Comparison of ENCODE assay signal across 26 cellular contexts in the genomic region with DNA sequence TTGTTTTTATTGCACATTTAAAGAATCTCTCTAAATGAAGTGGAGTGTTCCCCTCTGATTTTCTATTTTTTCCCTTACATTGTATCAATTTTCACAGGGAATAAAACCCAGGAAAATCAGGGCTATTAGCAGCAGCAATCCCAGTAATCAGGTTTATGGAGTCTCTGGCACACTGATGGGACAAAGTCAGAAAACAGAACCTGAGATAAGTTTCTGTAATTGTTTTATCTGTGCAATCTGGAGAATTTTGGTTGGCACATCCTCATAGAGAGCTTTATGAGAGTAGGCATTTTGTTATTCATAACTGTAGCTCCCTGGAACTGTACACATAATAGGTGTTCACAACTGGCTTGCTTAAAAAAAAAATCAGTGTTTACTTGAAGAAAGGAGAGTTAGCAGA.
DNase-seq lines count a peak whose midpoint lies in the region; ATAC-seq and TF ChIP-seq lines count a peak whose summit lies in the region.
"Had no signal": no experiment of that assay in that cellular context is flagged by ENCODE, and none has a peak within 500 bp of the region (broad histone marks: within the 10 kb centered on the region; RNA-seq: fewer than 3 reads in every experiment).

No MANE protein-coding gene starts in this region.

- peak overlapping the region; percentile 19 for H3K27ac Mint-ChIP-seq in activated T-cell treated with anti-CD3 and anti-CD28 coated beads, Interleukin-2, amount 50 U/mL, for 24 hours
- H3K27ac Mint-ChIP-seq in CD4-positive, alpha-beta memory T cell, result peak overlapping the region; percentile 14 to 82 (median 53)
- H3K27ac Mint-ChIP-seq in activated CD8-positive, alpha-beta T cell treated with anti-CD3 and anti-CD28 coated beads, Interleukin-2, amount 10 ng/mL, durations not matched to agents 7 days and 5 days, result peak overlapping the region; percentile 37
- H3K27ac Mint-ChIP-seq in naive thymus-derived CD4-positive, alpha-beta T cell, result peak overlapping the region; percentile 16 to 100 (median 90)
- H3K27ac Mint-ChIP-seq: activated B cell treated with CpG ODN at 0.5 μM for 24 hours had no signal

- TF ChIP-seq CTCF in coronary artery (IDR thresholded peaks at IDR 0.05), result no peak

- no peak overlapping the region for H3K4me3 Mint-ChIP-seq in activated T-cell treated with anti-CD3 and anti-CD28 coated beads, Interleukin-2, amount 50 U/mL, for 24 hours
- peak overlapping the region in 6 of 8 donors; percentile 5 to 74 (median 51) for H3K4me3 Mint-ChIP-seq in CD4-positive, alpha-beta memory T cell
- H3K4me3 Mint-ChIP-seq in activated CD8-positive, alpha-beta T cell treated with anti-CD3 and anti-CD28 coated beads, Interleukin-2, amount 10 ng/mL, durations not matched to agents 7 days and 5 days, result no peak overlapping the region
- peak overlapping the region; percentile 41 to 89 (median 72) for H3K4me3 Mint-ChIP-seq in naive thymus-derived CD4-positive, alpha-beta T cell
- H3K4me3 Mint-ChIP-seq: activated B cell treated with CpG ODN at 0.5 μM for 24 hours had no signal

- POLR2A ChIA-PET in CD4-positive, alpha-beta memory T cell (lab: Charles Lee; ENCODE audit: partially characterized antibody), result interaction anchor here (1.0 to 1.7 kb wide), 4 partner anchors 8 to 97 kb away, joined by 3 to 4 read pairs (median 4); a partner anchor contains a TSS
- POLR2A ChIA-PET in activated CD8-positive, alpha-beta T cell treated with anti-CD3 and anti-CD28 coated beads, Interleukin-2, amount 10 ng/mL, durations not matched to agents 7 days and 5 days (lab: Charles Lee), result no interaction called here
- POLR2A ChIA-PET in naive thymus-derived CD4-positive, alpha-beta T cell (lab: Charles Lee), result interaction anchor here (0.7 to 7.4 kb wide), 10 partner anchors 12 to 109 kb away, joined by 3 to 78 read pairs (median 4); a partner anchor contains a TSS

- no peaks in the 10 kb centered on the region for H3K9me3 Mint-ChIP-seq in activated T-cell treated with anti-CD3 and anti-CD28 coated beads, Interleukin-2, amount 50 U/mL, for 24 hours
- H3K9me3 Mint-ChIP-seq in CD4-positive, alpha-beta memory T cell, result peaks cover 0 to 4% (median 0%) of the 10 kb centered on the region in 8 donors
- H3K9me3 Mint-ChIP-seq in activated CD8-positive, alpha-beta T cell treated with anti-CD3 and anti-CD28 coated beads, Interleukin-2, amount 10 ng/mL, durations not matched to agents 7 days and 5 days (ENCODE audit: insufficient read depth), result no peaks in the 10 kb centered on the region
- H3K9me3 Mint-ChIP-seq in naive thymus-derived CD4-positive, alpha-beta T cell, result peaks cover 0 to 2% (median 0%) of the 10 kb centered on the region in 11 donors
- H3K9me3 Mint-ChIP-seq: activated B cell treated with CpG ODN at 0.5 μM for 24 hours had no signal

- H3K27me3 ChIP-seq in CD4-positive, alpha-beta memory T cell (ENCODE audit: insufficient read depth, low read length), result no peaks in the 10 kb centered on the region
- no peaks in the 10 kb centered on the region for H3K27me3 ChIP-seq in naive thymus-derived CD4-positive, alpha-beta T cell (ENCODE audit: control insufficient read depth in 2 of 2, insufficient read depth in 2 of 2, low read length in 2 of 2)
- H3K27me3 ChIP-seq: esophagus muscularis mucosa, heart right ventricle, right lobe of liver, stomach, uterus had no signal

- peaks cover 61% of the 10 kb centered on the region for H3K4me1 ChIP-seq in CD4-positive, alpha-beta memory T cell (ENCODE audit: insufficient read depth, low read length)
- H3K4me1 ChIP-seq in naive thymus-derived CD4-positive, alpha-beta T cell (ENCODE audit: control insufficient read depth in 2 of 2, insufficient read depth in 2 of 2, low read length in 2 of 2), result peaks cover 0 to 76% of the 10 kb centered on the region in 2 donors
- H3K4me1 ChIP-seq: uterus had no signal

- H3K36me3 Mint-ChIP-seq in activated T-cell treated with anti-CD3 and anti-CD28 coated beads, Interleukin-2, amount 50 U/mL, for 24 hours (ENCODE audit: low read depth), result no peaks in the 10 kb centered on the region
- peaks cover 0 to 3% of the 10 kb centered on the region in 2 donors for H3K36me3 Mint-ChIP-seq in CD4-positive, alpha-beta memory T cell
- H3K36me3 Mint-ChIP-seq in activated CD8-positive, alpha-beta T cell treated with anti-CD3 and anti-CD28 coated beads, Interleukin-2, amount 10 ng/mL, durations not matched to agents 7 days and 5 days (ENCODE audit: low read depth), result peaks cover 4% of the 10 kb centered on the region
- peaks cover 0 to 8% (median 5%) of the 10 kb centered on the region in 5 donors for H3K36me3 Mint-ChIP-seq in naive thymus-derived CD4-positive, alpha-beta T cell

- intact Hi-C loops in CD4-positive, alpha-beta memory T cell (cut with micrococcal nuclease), result no loop called here
- intact Hi-C loops in naive thymus-derived CD4-positive, alpha-beta T cell (cut with micrococcal nuclease), result loop anchor here (1.0 to 5.0 kb wide), 3 partner anchors 9 to 39 kb away; no protein-coding TSS in a partner anchor

- H3K27ac ChIP-seq in CD4-positive, alpha-beta memory T cell (ENCODE audit: low read depth, low read length), result no peak overlapping the region
- H3K27ac ChIP-seq in naive thymus-derived CD4-positive, alpha-beta T cell (ENCODE audit: low read depth, low read length), result peak overlapping the region; percentile 56
- no peak overlapping the region for H3K27ac ChIP-seq in coronary artery
- H3K27ac ChIP-seq: esophagus muscularis mucosa, heart right ventricle, left ventricle myocardium inferior, right lobe of liver, stomach, uterus had no signal

- CTCF ChIA-PET in CD4-positive, alpha-beta memory T cell (lab: Charles Lee; ENCODE audit: partially characterized antibody), result interaction anchor here (0.7 kb wide), 1 partner anchor 34 kb away, joined by 4 read pairs; no protein-coding TSS in a partner anchor
- CTCF ChIA-PET in activated CD8-positive, alpha-beta T cell treated with anti-CD3 and anti-CD28 coated beads, Interleukin-2, amount 10 ng/mL, durations not matched to agents 7 days and 5 days (lab: Charles Lee), result interaction anchor here (0.8 to 1.2 kb wide), 2 partner anchors 9 to 114 kb away, joined by 3 read pairs; no protein-coding TSS in a partner anchor
- CTCF ChIA-PET in naive thymus-derived CD4-positive, alpha-beta T cell (lab: Charles Lee), result interaction anchor here (1.2 kb wide), 1 partner anchor 69 kb away, joined by 3 read pairs; no protein-coding TSS in a partner anchor

- no peak overlapping the region for H3K4me3 ChIP-seq in CD4-positive, alpha-beta memory T cell (ENCODE audit: low read length in 2 of 2)
- peak overlapping the region; percentile 18 for H3K4me3 ChIP-seq in naive thymus-derived CD4-positive, alpha-beta T cell (ENCODE audit: low read length)
- H3K4me3 ChIP-seq in coronary artery, result no peak overlapping the region
- H3K4me3 ChIP-seq: esophagus muscularis mucosa, heart right ventricle, left ventricle myocardium inferior, right lobe of liver, stomach, uterus had no signal

- H3K36me3 ChIP-seq in CD4-positive, alpha-beta memory T cell (ENCODE audit: insufficient read depth, low read length), result no peaks in the 10 kb centered on the region
- H3K36me3 ChIP-seq in naive thymus-derived CD4-positive, alpha-beta T cell (ENCODE audit: control insufficient read depth in 2 of 3, insufficient read depth in 3 of 3, low read length in 3 of 3), result no peaks in the 10 kb centered on the region
- H3K36me3 ChIP-seq: esophagus muscularis mucosa, heart right ventricle, left ventricle myocardium inferior, right lobe of liver, stomach, uterus had no signal

- no peak for DNase-seq in activated T-cell treated with anti-CD3 and anti-CD28 coated beads, Interleukin-2, amount 50 U/mL, for 24 hours
- no peak for DNase-seq in activated T-cell treated with anti-CD3 and anti-CD28 coated beads, Interleukin-2, amount 50 U/mL, for 48 hours
- no peak for DNase-seq in CD4-positive, alpha-beta memory T cell
- DNase-seq in activated CD8-positive, alpha-beta T cell treated with anti-CD3 and anti-CD28 coated beads, Interleukin-2, amount 10 ng/mL, durations not matched to agents 7 days and 5 days, result no peak
- no peak for DNase-seq in naive thymus-derived CD4-positive, alpha-beta T cell
- no peak for DNase-seq in coronary artery (ENCODE audit: low spot score)
- DNase-seq: activated B cell treated with CpG ODN at 0.5 μM for 24 hours; activated CD8-positive, alpha-beta memory T cell treated with anti-CD3 and anti-CD28 coated beads for 24 hours; AML-193; dermis blood vessel endothelial cell; DMS153; foreskin melanocyte; heart right ventricle; left ventricle myocardium inferior; mesenchymal stem cell; NCI-H446; NCI-H774; SIG-M5; stimulated activated CD8-positive, alpha-beta memory T cell treated with anti-CD3 and anti-CD28 coated beads, Interleukin-4, amount 100 ng/mL, for 48 hours; stomach; SW 1271; uterus had no signal

- H3K27me3 Mint-ChIP-seq in activated T-cell treated with anti-CD3 and anti-CD28 coated beads, Interleukin-2, amount 50 U/mL, for 24 hours, result no peaks in the 10 kb centered on the region
- H3K27me3 Mint-ChIP-seq in CD4-positive, alpha-beta memory T cell, result no peaks in the 10 kb centered on the region
- H3K27me3 Mint-ChIP-seq in activated CD8-positive, alpha-beta T cell treated with anti-CD3 and anti-CD28 coated beads, Interleukin-2, amount 10 ng/mL, durations not matched to agents 7 days and 5 days (ENCODE audit: low read depth), result no peaks in the 10 kb centered on the region
- no peaks in the 10 kb centered on the region for H3K27me3 Mint-ChIP-seq in naive thymus-derived CD4-positive, alpha-beta T cell

- no peak for ATAC-seq in activated CD8-positive, alpha-beta T cell treated with anti-CD3 and anti-CD28 coated beads, Interleukin-2, amount 10 ng/mL, durations not matched to agents 7 days and 5 days
- no peak for ATAC-seq in naive thymus-derived CD4-positive, alpha-beta T cell
- no peak for ATAC-seq in GM19035 (IDR thresholded peaks at IDR 0.05; ENCODE audit: unreplicated experiment)
- ATAC-seq in GM18519 (IDR thresholded peaks at IDR 0.05; ENCODE audit: low FRiP score, unreplicated experiment), result no peak
- ATAC-seq: heart right ventricle, right lobe of liver had no signal

- peaks cover 75% of the 10 kb centered on the region for H3K4me1 Mint-ChIP-seq in activated T-cell treated with anti-CD3 and anti-CD28 coated beads, Interleukin-2, amount 50 U/mL, for 24 hours (ENCODE audit: low read depth)
- H3K4me1 Mint-ChIP-seq in CD4-positive, alpha-beta memory T cell, result peaks cover 34 to 62% (median 45%) of the 10 kb centered on the region in 4 donors
- peaks cover 57% of the 10 kb centered on the region for H3K4me1 Mint-ChIP-seq in activated CD8-positive, alpha-beta T cell treated with anti-CD3 and anti-CD28 coated beads, Interleukin-2, amount 10 ng/mL, durations not matched to agents 7 days and 5 days (ENCODE audit: low read depth)
- peaks cover 40 to 83% (median 70%) of the 10 kb centered on the region in 7 donors for H3K4me1 Mint-ChIP-seq in naive thymus-derived CD4-positive, alpha-beta T cell

- no peaks in the 10 kb centered on the region for H3K9me3 ChIP-seq in CD4-positive, alpha-beta memory T cell (ENCODE audit: control insufficient read depth in 1 of 2, low read length in 2 of 2)
- no peaks in the 10 kb centered on the region for H3K9me3 ChIP-seq in naive thymus-derived CD4-positive, alpha-beta T cell (ENCODE audit: control insufficient read depth in 2 of 3, low read length in 3 of 3)
- H3K9me3 ChIP-seq: esophagus muscularis mucosa, heart right ventricle, left ventricle myocardium inferior, right lobe of liver, stomach, uterus had no signal

Comparison
In these comparisons a context has a peak if more than half of its experiments do, and no peak if none do; other contexts are left out.
1. H3K27ac Mint-ChIP-seq: peak in every context shown above with its lines; median percentile 90 in naive thymus-derived CD4-positive, alpha-beta T cell; 53 in CD4-positive, alpha-beta memory T cell; 37 in activated CD8-positive, alpha-beta T cell treated with anti-CD3 and anti-CD28 coated beads, Interleukin-2, amount 10 ng/mL, durations not matched to agents 7 days and 5 days; 19 in activated T-cell treated with anti-CD3 and anti-CD28 coated beads, Interleukin-2, amount 50 U/mL, for 24 hours.
2. H3K4me3 Mint-ChIP-seq: peak in CD4-positive, alpha-beta memory T cell (6 of 8) and naive thymus-derived CD4-positive, alpha-beta T cell (10 of 10); none in activated T-cell treated with anti-CD3 and anti-CD28 coated beads, Interleukin-2, amount 50 U/mL, for 24 hours (single experiment) and activated CD8-positive, alpha-beta T cell treated with anti-CD3 and anti-CD28 coated beads, Interleukin-2, amount 10 ng/mL, durations not matched to agents 7 days and 5 days (single experiment).